ENCODE assay signal across 2 cellular contexts in genomic region chrX:9905288-9905687, GRCh38.
A peak's percentile ranks its signal among the peaks of the same experiment; 100 is the strongest.
TF ChIP-seq lines count a peak whose summit lies in the region.

No MANE protein-coding gene starts in this region.

TF ChIP-seq in IMR-90, 13 proteins besides CTCF, POLR2A, EP300 and RAD21:
- TF ChIP-seq MXI1 (IDR thresholded peaks at IDR 0.05; ENCODE audit: borderline replicate concordance, low read depth, low read length) (peak; percentile 26; the same call in 1 of the 2 replicates), CHD1 (IDR thresholded peaks at IDR 0.05; ENCODE audit: low read depth, low read length) (no peak), FOS (IDR thresholded peaks at IDR 0.05; ENCODE audit: low read depth, low read length) (no peak), USF2 (IDR thresholded peaks at IDR 0.05; ENCODE audit: low read depth, low read length) (peak; percentile 35; the same call in 1 of the 2 replicates), BHLHE40 (IDR thresholded peaks at IDR 0.05; ENCODE audit: low read depth, low read length) (peak; percentile 90)

TF ChIP-seq in K562, 482 proteins besides CTCF, POLR2A, EP300 and RAD21:
- TF ChIP-seq EGR1 (conservative IDR thresholded peaks at IDR 0.05) (peak; percentile 47; the same call in 1 of the 2 replicates), CBFA2T2 (conservative IDR thresholded peaks at IDR 0.05) (no peak)
